ENCODE assay signal across 1 cellular context in the genomic region with DNA sequence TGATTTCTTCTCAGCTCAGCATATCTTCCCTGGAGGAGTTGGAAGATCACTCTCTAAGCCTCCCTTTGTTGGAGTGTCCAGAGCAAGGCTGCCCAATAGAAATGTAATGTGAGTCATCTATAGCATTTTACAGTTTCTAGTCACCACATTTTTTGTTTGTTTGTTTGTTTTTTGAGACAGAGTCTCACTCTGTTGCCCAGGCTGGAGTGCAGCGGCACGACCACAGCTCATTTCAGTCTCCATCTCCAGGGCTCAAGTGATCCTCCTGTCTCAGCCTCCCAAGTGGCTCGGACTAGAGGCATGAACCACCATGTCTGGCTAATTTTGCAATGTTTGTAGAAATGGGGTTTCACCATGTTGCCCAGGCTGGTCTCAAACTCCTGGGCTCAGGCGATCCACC.
TF ChIP-seq lines count a peak whose summit lies in the region.

No MANE protein-coding gene starts in this region.

TF ChIP-seq in IMR-90, 13 proteins besides CTCF, POLR2A, EP300 and RAD21 (continued from another document):
- TF ChIP-seq, protein P1, sequence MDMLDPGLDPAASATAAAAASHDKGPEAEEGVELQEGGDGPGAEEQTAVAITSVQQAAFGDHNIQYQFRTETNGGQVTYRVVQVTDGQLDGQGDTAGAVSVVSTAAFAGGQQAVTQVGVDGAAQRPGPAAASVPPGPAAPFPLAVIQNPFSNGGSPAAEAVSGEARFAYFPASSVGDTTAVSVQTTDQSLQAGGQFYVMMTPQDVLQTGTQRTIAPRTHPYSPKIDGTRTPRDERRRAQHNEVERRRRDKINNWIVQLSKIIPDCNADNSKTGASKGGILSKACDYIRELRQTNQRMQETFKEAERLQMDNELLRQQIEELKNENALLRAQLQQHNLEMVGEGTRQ (IDR thresholded peaks at IDR 0.05; ENCODE audit: low read depth, low read length): no peak
- TF ChIP-seq MAZ (IDR thresholded peaks at IDR 0.05; ENCODE audit: borderline replicate concordance, low read depth, low read length) (no peak), NFE2L2 (IDR thresholded peaks at IDR 0.05; ENCODE audit: low read depth, low read length) (no peak), CEBPB (IDR thresholded peaks at IDR 0.05; ENCODE audit: low read depth, low read length) (no peak), RFX5 (IDR thresholded peaks at IDR 0.05; ENCODE audit: low read depth, low read length) (no peak), CHD1 (IDR thresholded peaks at IDR 0.05; ENCODE audit: low read depth, low read length) (no peak), ELK1 (IDR thresholded peaks at IDR 0.05; ENCODE audit: borderline replicate concordance, low read depth, low read length) (no peak), SMC3 (IDR thresholded peaks at IDR 0.05; ENCODE audit: low read depth, low read length) (no peak), BHLHE40 (IDR thresholded peaks at IDR 0.05; ENCODE audit: low read depth, low read length) (no peak), MAFK (IDR thresholded peaks at IDR 0.05; ENCODE audit: low read depth, low read length) (no peak)
TF ChIP-seq in IMR-90: peak in this region for 0.
